Comparison of ENCODE assay signal across 24 cellular contexts in the genomic region with DNA sequence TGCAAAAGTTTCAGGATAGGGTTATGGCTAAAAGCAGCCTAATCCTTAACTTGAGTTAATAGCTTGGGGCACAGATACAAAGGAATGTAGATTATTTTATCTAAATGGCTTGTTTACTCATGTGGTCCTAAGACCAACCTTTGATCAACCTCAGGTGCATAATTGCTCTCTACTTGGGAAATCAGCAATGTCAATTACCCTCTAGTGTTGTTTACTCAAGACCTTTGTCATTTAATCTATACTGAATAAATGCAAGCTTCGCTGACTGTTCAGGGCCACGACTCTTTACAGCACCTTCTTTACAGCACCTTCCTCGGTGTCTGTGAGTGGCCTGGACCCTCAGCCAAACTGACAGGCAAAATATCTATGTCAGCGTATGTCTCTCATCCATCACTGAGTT.
"Had no signal": no experiment of that assay in that cellular context is flagged by ENCODE, and none has a peak within 500 bp of the region (broad histone marks: within the 10 kb centered on the region; RNA-seq: fewer than 3 reads in every experiment).

No MANE protein-coding gene starts in this region.

- H3K27ac Mint-ChIP-seq: mesothelial cell of epicardium, naive B cell had no signal

- H3K4me1 Mint-ChIP-seq: naive B cell had no signal

- H3K9me3 ChIP-seq: gastrocnemius medialis, lower lobe of right lung had no signal

- H3K27me3 ChIP-seq: dorsolateral prefrontal cortex, esophagus squamous epithelium, gastrocnemius medialis, heart right ventricle, left lung had no signal

- DNase-seq: dermis blood vessel endothelial cell; dorsolateral prefrontal cortex; effector CD4-positive, alpha-beta T cell; effector memory CD4-positive, alpha-beta T cell; erythroblast; esophagus squamous epithelium; foreskin fibroblast; foreskin melanocyte; gastrocnemius medialis; glutamatergic neuron; head of caudate nucleus; heart right ventricle; hippocampal formation; left cardiac atrium; left lung; left ventricle myocardium superior; lower lobe of right lung; mesenchymal stem cell; mucosa of descending colon; naive B cell had no signal

- H3K36me3 ChIP-seq: esophagus squamous epithelium, gastrocnemius medialis, heart right ventricle, left lung, lower lobe of right lung had no signal

- H3K4me1 ChIP-seq: esophagus squamous epithelium, gastrocnemius medialis, heart right ventricle, left lung, lower lobe of right lung had no signal

- ATAC-seq: esophagus mucosa, gastrocnemius medialis, heart right ventricle, left cardiac atrium, left lung, left ventricle myocardium superior, lower lobe of right lung, mucosa of descending colon had no signal

- H3K4me3 Mint-ChIP-seq: mesothelial cell of epicardium, naive B cell had no signal

- H3K27ac ChIP-seq: coronary artery, dorsolateral prefrontal cortex, epithelial cell of prostate, esophagus squamous epithelium, gastrocnemius medialis, heart right ventricle, left lung, lower lobe of right lung had no signal

- H3K4me3 ChIP-seq: coronary artery, dorsolateral prefrontal cortex, esophagus squamous epithelium, gastrocnemius medialis, heart right ventricle, left lung, lower lobe of right lung, mucosa of descending colon had no signal
